ENCODE assay signal across 18 cellular contexts in the genomic region with DNA sequence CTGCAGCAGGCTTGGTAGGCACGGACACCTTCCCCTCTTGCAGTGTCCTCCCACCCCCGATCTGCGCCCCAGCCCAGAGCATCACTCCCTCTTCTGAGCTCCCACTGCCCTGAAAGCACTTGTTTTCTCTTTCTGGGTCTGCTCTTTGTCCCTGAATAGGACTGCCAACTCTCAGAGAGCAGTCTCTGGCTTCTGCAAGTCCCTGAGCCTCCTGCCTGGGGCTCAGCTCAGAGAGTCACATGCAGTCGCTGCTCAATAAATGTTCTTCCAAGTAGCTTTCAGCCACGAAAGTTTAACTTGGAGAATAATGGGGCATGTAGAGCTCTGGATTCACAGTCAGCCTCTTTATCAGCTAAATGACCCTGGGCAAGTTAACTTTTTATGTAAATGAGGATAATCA.
DNase-seq lines count a peak whose midpoint lies in the region; ATAC-seq, FAIRE-seq and TF ChIP-seq lines count a peak whose summit lies in the region.
"Had no signal": no experiment of that assay in that cellular context is flagged by ENCODE, and none has a peak within 500 bp of the region (broad histone marks: within the 10 kb centered on the region; RNA-seq: fewer than 3 reads in every experiment).

No MANE protein-coding gene starts in this region.

- H3K27ac Mint-ChIP-seq in dendritic cell treated with granulocyte-macrophage colony-stimulating factor and Interleukin-4, amounts not matched to agents 40 ng/mL and 50 ng/mL, for 4 days: peak overlapping the region; percentile 68
- H3K27ac Mint-ChIP-seq in mesothelial cell of epicardium: peak overlapping the region; percentile 75
- H3K27ac Mint-ChIP-seq in T-cell: no peak overlapping the region
- H3K27ac Mint-ChIP-seq in CD4-positive, alpha-beta T cell: no peak overlapping the region
- H3K27ac Mint-ChIP-seq: CD4-positive, CD25-positive, alpha-beta regulatory T cell; naive thymus-derived CD4-positive, alpha-beta T cell had no signal

- TF ChIP-seq POLR2A in A549 (IDR thresholded peaks at IDR 0.05; ENCODE audit: low read length): no peak

- peaks cover 22% of the 10 kb centered on the region for H3K27me3 Mint-ChIP-seq in dendritic cell treated with granulocyte-macrophage colony-stimulating factor and Interleukin-4, amounts not matched to agents 40 ng/mL and 50 ng/mL, for 4 days
- H3K27me3 Mint-ChIP-seq in mesothelial cell of epicardium (ENCODE audit: low read depth): no peaks in the 10 kb centered on the region
- H3K27me3 Mint-ChIP-seq in T-cell: no peaks in the 10 kb centered on the region
- no peaks in the 10 kb centered on the region for H3K27me3 Mint-ChIP-seq in CD4-positive, alpha-beta T cell
- H3K27me3 Mint-ChIP-seq: activated T-helper 17 cell treated with anti-CD3 and anti-CD28 coated beads, Interleukin-2, amount 50 U/mL, for 72 hours; CD4-positive, CD25-positive, alpha-beta regulatory T cell; central memory CD8-positive, alpha-beta T cell had no signal

- POLR2A ChIA-PET in A549 (lab: Yijun Ruan, JAX): no interaction called here
- POLR2A ChIA-PET in T-cell (lab: Charles Lee): no interaction called here
- POLR2A ChIA-PET in CD4-positive, alpha-beta T cell (lab: Charles Lee): no interaction called here

- WGBS in A549 (ENCODE audit: missing lambda C conversion rate): 80% methylated on average over 5 of the region's 5 CpGs

- intact Hi-C loops in dendritic cell treated with granulocyte-macrophage colony-stimulating factor and Interleukin-4, amounts not matched to agents 40 ng/mL and 50 ng/mL, for 4 days (cut with micrococcal nuclease): no loop called here
- intact Hi-C loops in CD4-positive, alpha-beta T cell (cut with DNase I, micrococcal nuclease): no loop called here

- peaks cover 17% of the 10 kb centered on the region; the same call in 1 of the 3 replicates for H3K4me1 ChIP-seq in A549

- no peaks in the 10 kb centered on the region for H3K27me3 ChIP-seq in CD4-positive, alpha-beta T cell (ENCODE audit: control insufficient read depth, insufficient read depth, low read length)
- H3K27me3 ChIP-seq: heart left ventricle had no signal

- no peak for TF ChIP-seq EP300 in A549 (IDR thresholded peaks at IDR 0.05)

- CTCF ChIA-PET in A549 (lab: Yijun Ruan, JAX) (no interaction called here), T-cell (lab: Charles Lee) (no interaction called here)
- CTCF ChIA-PET in CD4-positive, alpha-beta T cell (lab: Charles Lee): no interaction called here

- H3K9me3 ChIP-seq in A549: no peaks in the 10 kb centered on the region
- H3K9me3 ChIP-seq in CD4-positive, alpha-beta T cell (ENCODE audit: control insufficient read depth, low read length): no peaks in the 10 kb centered on the region
- H3K9me3 ChIP-seq: heart left ventricle had no signal

- peak overlapping the region in 1 of 2 experiments; percentile 50; a peak in 1 of 6 replicates for H3K27ac ChIP-seq in A549
- no peak overlapping the region for H3K27ac ChIP-seq in CD4-positive, alpha-beta T cell (ENCODE audit: low read depth, low read length)
- H3K27ac ChIP-seq: skin epidermis had no signal

- no peaks in the 10 kb centered on the region for H3K36me3 Mint-ChIP-seq in dendritic cell treated with granulocyte-macrophage colony-stimulating factor and Interleukin-4, amounts not matched to agents 40 ng/mL and 50 ng/mL, for 4 days (ENCODE audit: low read depth)
- H3K36me3 Mint-ChIP-seq in mesothelial cell of epicardium: no peaks in the 10 kb centered on the region
- H3K36me3 Mint-ChIP-seq in T-cell: no peaks in the 10 kb centered on the region
- no peaks in the 10 kb centered on the region for H3K36me3 Mint-ChIP-seq in CD4-positive, alpha-beta T cell (ENCODE audit: low read depth)
- H3K36me3 Mint-ChIP-seq: CD4-positive, CD25-positive, alpha-beta regulatory T cell had no signal

- DNase-seq in A549 (ENCODE audit: low read depth in 1 of 2, low spot score in 1 of 2) (no peak), M059J (ENCODE audit: low read depth) (peak; percentile 35), mesothelial cell of epicardium (ENCODE audit: low spot score in 2 of 2, unreplicated experiment in 2 of 2) (no peak), HPDE6-E6E7 (ENCODE audit: extremely low spot score) (no peak), T-cell (no peak)
- DNase-seq in activated CD4-positive, CD25-positive, alpha-beta regulatory T cell treated with anti-CD3 and anti-CD28 coated beads, Interleukin-2, amount 50 U/mL, for 72 hours: no peak
- DNase-seq in CD4-positive, alpha-beta T cell: no peak
- DNase-seq: CD4-positive, CD25-positive, alpha-beta regulatory T cell; DMS153; effector memory CD4-positive, alpha-beta T cell; naive thymus-derived CD4-positive, alpha-beta T cell had no signal

- TF ChIP-seq CTCF in A549 (IDR thresholded peaks at IDR 0.05) (no peak), mesothelial cell of epicardium (IDR thresholded peaks at IDR 0.05; ENCODE audit: unreplicated experiment) (no peak)
- TF ChIP-seq CTCF in CD4-positive, alpha-beta T cell (IDR thresholded peaks at IDR 0.05): no peak

- TF ChIP-seq RAD21 in A549 (conservative IDR thresholded peaks at IDR 0.05 in 1 of 2, IDR thresholded peaks at IDR 0.05 in 1 of 2): no peak

- H3K9me3 Mint-ChIP-seq in dendritic cell treated with granulocyte-macrophage colony-stimulating factor and Interleukin-4, amounts not matched to agents 40 ng/mL and 50 ng/mL, for 4 days: no peaks in the 10 kb centered on the region
- H3K9me3 Mint-ChIP-seq in mesothelial cell of epicardium: no peaks in the 10 kb centered on the region
- no peaks in the 10 kb centered on the region for H3K9me3 Mint-ChIP-seq in T-cell
- H3K9me3 Mint-ChIP-seq in CD4-positive, alpha-beta T cell: no peaks in the 10 kb centered on the region
- H3K9me3 Mint-ChIP-seq: activated T-helper 17 cell treated with anti-CD3 and anti-CD28 coated beads, Interleukin-2, amount 50 U/mL, for 72 hours; CD4-positive, CD25-positive, alpha-beta regulatory T cell; central memory CD8-positive, alpha-beta T cell had no signal

- peaks cover 96% of the 10 kb centered on the region for H3K4me1 Mint-ChIP-seq in dendritic cell treated with granulocyte-macrophage colony-stimulating factor and Interleukin-4, amounts not matched to agents 40 ng/mL and 50 ng/mL, for 4 days (ENCODE audit: low read depth)
- H3K4me1 Mint-ChIP-seq in mesothelial cell of epicardium: peaks cover 31% of the 10 kb centered on the region
- H3K4me1 Mint-ChIP-seq in T-cell: peaks cover 0 to 8% (median 0%) of the 10 kb centered on the region in 3 donors
- no peaks in the 10 kb centered on the region for H3K4me1 Mint-ChIP-seq in CD4-positive, alpha-beta T cell (ENCODE audit: low read depth)

- peak overlapping the region; percentile 43; the same call in 2 of the 3 replicates for H3K4me2 ChIP-seq in A549

- no peak overlapping the region for H3K4me3 ChIP-seq in A549
- H3K4me3 ChIP-seq: heart left ventricle, K562, skin epidermis had no signal

- no peak for ATAC-seq in A549
- ATAC-seq in T-cell (replicated peaks in 1 of 4): no peak
- ATAC-seq in CD4-positive, alpha-beta T cell (ENCODE audit: poor library complexity): no peak
- ATAC-seq: activated T-helper 17 cell treated with anti-CD3 and anti-CD28 coated beads, Interleukin-2, amount 50 U/mL, for 72 hours; K562; naive thymus-derived CD4-positive, alpha-beta T cell had no signal

- H3K4me3 Mint-ChIP-seq in dendritic cell treated with granulocyte-macrophage colony-stimulating factor and Interleukin-4, amounts not matched to agents 40 ng/mL and 50 ng/mL, for 4 days: no peak overlapping the region
- H3K4me3 Mint-ChIP-seq in mesothelial cell of epicardium (no peak overlapping the region), T-cell (no peak overlapping the region)
- H3K4me3 Mint-ChIP-seq in CD4-positive, alpha-beta T cell: no peak overlapping the region
- H3K4me3 Mint-ChIP-seq: activated T-helper 17 cell treated with anti-CD3 and anti-CD28 coated beads, Interleukin-2, amount 50 U/mL, for 72 hours; CD4-positive, CD25-positive, alpha-beta regulatory T cell; central memory CD8-positive, alpha-beta T cell; naive thymus-derived CD4-positive, alpha-beta T cell had no signal

- no peak for FAIRE-seq in A549 (lab: Jason Lieb, UNC)
- FAIRE-seq: GM12891, K562 had no signal

TF ChIP-seq in A549, 52 proteins besides CTCF, POLR2A, EP300 and RAD21 (continues in another document):
- no peak for TF ChIP-seq KDM5A (IDR thresholded peaks at IDR 0.05)
- no peak for TF ChIP-seq FOXS1 (CRISPR knock-in tag; IDR thresholded peaks at IDR 0.05)
- TF ChIP-seq, protein P1, sequence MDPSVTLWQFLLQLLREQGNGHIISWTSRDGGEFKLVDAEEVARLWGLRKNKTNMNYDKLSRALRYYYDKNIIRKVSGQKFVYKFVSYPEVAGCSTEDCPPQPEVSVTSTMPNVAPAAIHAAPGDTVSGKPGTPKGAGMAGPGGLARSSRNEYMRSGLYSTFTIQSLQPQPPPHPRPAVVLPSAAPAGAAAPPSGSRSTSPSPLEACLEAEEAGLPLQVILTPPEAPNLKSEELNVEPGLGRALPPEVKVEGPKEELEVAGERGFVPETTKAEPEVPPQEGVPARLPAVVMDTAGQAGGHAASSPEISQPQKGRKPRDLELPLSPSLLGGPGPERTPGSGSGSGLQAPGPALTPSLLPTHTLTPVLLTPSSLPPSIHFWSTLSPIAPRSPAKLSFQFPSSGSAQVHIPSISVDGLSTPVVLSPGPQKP (IDR thresholded peaks at IDR 0.05; ENCODE audit: low read depth, low read length): no peak
- TF ChIP-seq, protein P2, sequence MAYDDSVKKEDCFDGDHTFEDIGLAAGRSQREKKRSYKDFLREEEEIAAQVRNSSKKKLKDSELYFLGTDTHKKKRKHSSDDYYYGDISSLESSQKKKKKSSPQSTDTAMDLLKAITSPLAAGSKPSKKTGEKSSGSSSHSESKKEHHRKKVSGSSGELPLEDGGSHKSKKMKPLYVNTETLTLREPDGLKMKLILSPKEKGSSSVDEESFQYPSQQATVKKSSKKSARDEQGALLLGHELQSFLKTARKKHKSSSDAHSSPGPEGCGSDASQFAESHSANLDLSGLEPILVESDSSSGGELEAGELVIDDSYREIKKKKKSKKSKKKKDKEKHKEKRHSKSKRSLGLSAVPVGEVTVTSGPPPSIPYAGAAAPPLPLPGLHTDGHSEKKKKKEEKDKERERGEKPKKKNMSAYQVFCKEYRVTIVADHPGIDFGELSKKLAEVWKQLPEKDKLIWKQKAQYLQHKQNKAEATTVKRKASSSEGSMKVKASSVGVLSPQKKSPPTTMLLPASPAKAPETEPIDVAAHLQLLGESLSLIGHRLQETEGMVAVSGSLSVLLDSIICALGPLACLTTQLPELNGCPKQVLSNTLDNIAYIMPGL (CRISPR knock-in tag; IDR thresholded peaks at IDR 0.05; ENCODE audit: borderline replicate concordance): no peak
- TF ChIP-seq GATA3 (IDR thresholded peaks at IDR 0.05; ENCODE audit: borderline replicate concordance): no peak
- TF ChIP-seq RCOR1 (IDR thresholded peaks at IDR 0.05; ENCODE audit: low read depth, low read length): no peak

Comparison
In these comparisons a context has a peak if more than half of its experiments do, and no peak if none do; other contexts are left out.
1. H3K27ac Mint-ChIP-seq: peak in dendritic cell treated with granulocyte-macrophage colony-stimulating factor and Interleukin-4, amounts not matched to agents 40 ng/mL and 50 ng/mL, for 4 days (single experiment) and mesothelial cell of epicardium (single experiment); none in T-cell (0 of 2) and CD4-positive, alpha-beta T cell (single experiment).